8 cellular contexts compared by ENCODE assay signal in the genomic region with DNA sequence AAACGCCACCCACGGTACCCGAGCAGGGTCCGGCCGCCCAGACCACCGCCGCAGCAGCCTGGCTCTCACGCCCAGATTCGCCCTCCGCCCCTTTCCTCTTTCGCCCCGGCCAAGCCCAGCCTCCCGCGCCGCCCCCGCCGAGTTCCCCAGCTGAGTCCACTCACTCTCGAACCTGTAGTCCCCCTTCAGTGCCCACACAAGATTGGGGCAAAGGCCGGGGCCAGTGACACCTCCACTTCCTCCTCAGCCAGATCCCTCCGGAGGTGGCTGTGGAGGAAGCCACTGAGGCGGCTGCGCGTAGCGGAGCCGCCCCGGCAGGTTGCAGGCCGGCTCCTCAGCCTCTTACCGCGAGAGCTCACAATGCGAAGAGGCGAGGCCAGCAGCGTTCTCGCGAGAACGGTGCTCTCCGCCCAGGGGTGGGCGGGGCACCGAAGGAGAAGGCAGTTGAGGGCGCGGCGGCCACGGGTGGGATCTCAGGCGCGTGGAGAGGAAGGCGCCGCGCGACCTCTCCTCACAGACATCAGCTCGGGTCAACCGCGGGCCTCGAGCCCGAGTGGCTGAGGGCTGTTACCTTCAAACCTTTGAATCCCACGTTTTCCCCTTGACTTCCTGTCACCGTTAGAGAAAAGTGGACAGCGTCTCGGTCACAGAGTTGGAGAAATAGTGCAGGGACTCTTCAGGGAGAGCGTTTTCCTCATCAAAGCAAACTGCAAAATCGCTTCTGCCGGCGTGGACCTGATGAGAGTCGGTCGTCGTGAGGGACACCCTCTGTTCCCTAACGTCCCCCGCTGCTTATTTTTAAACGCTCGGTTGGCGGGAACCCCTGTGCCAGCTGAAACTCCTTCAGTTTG. TPM values are rescaled to one million over a fixed set of nuclear protein-coding genes. Genes with fewer than 3 reads are reported as not detected.
DNase-seq lines count a peak whose midpoint lies in the region; ATAC-seq, FAIRE-seq and TF ChIP-seq lines count a peak whose summit lies in the region.

A gene (minus strand): TSS at position 295 of the 851 bp plus-strand sequence. CDS start 18,098 bp downstream, outside the sequence.

- H3K27me3 ChIP-seq in GM06990 (replicated peaks; ENCODE audit: control insufficient read depth, insufficient read depth, low read length) (no peaks in the 10 kb centered on the region), neutrophil (peaks cover 8% of the 10 kb centered on the region)

- CTCF ChIA-PET in activated naive CD4-positive, alpha-beta T cell treated with anti-CD3 and anti-CD28 coated beads for 36 hours (lab: Charles Lee), result interaction anchor here (0.8 to 3.4 kb wide), 3 partner anchors 15 to 204 kb away, joined by 3 to 20 read pairs (median 3); no protein-coding TSS in a partner anchor

- H3K9me3 Mint-ChIP-seq in activated naive CD4-positive, alpha-beta T cell treated with anti-CD3 and anti-CD28 coated beads for 36 hours, result no peaks in the 10 kb centered on the region

- no peak for FAIRE-seq in frontal cortex (lab: Jason Lieb, UNC)

- H3K27me3 Mint-ChIP-seq in activated naive CD4-positive, alpha-beta T cell treated with anti-CD3 and anti-CD28 coated beads for 36 hours (ENCODE audit: low read depth), result no peaks in the 10 kb centered on the region

- peaks cover 50 to 51% of the 10 kb centered on the region in 2 experiments for H3K4me1 ChIP-seq in neutrophil (ENCODE audit: control insufficient read depth in 1 of 2, insufficient read depth in 1 of 2, low read depth in 1 of 2, low read length in 1 of 2)

- no peaks in the 10 kb centered on the region for H3K9me3 ChIP-seq in neutrophil

- TF ChIP-seq POLR2A in NB4 (IDR thresholded peaks at IDR 0.05; ENCODE audit: extremely low read depth, insufficient read length), result peak; percentile 97

- H3K4me1 Mint-ChIP-seq in activated naive CD4-positive, alpha-beta T cell treated with anti-CD3 and anti-CD28 coated beads for 36 hours (ENCODE audit: low read depth), result peaks cover 33% of the 10 kb centered on the region

- peaks cover 11% of the 10 kb centered on the region for H3K36me3 Mint-ChIP-seq in activated naive CD4-positive, alpha-beta T cell treated with anti-CD3 and anti-CD28 coated beads for 36 hours (ENCODE audit: low read depth)

- H3K4me3 Mint-ChIP-seq in activated naive CD4-positive, alpha-beta T cell treated with anti-CD3 and anti-CD28 coated beads for 36 hours, result peak within 1 kb of the TSS; percentile 99

- peak within 1 kb of the TSS; percentile 97 for H3K4me3 ChIP-seq in GM06990 (replicated peaks; ENCODE audit: low read depth, low read length)
- H3K4me3 ChIP-seq in NB4 (ENCODE audit: low read depth, low read length), result peak within 1 kb of the TSS; percentile 88
- H3K4me3 ChIP-seq in neutrophil (ENCODE audit: low read depth in 1 of 2, low read length in 1 of 2), result peak within 1 kb of the TSS; percentile 80 to 94

- intact Hi-C loops in activated naive CD4-positive, alpha-beta T cell treated with anti-CD3 and anti-CD28 coated beads for 36 hours (cut with micrococcal nuclease), result loop anchor here (1.0 to 2.0 kb wide), 7 partner anchors 34 to 406 kb away; a partner anchor contains a TSS

- TF ChIP-seq CTCF in GM06990 (IDR thresholded peaks at IDR 0.05; ENCODE audit: insufficient read depth, low read length, poor library complexity, severe bottlenecking), result no peak
- no peak for TF ChIP-seq CTCF in NB4 (IDR thresholded peaks at IDR 0.05; ENCODE audit: low read depth, low read length)
- peak; percentile 40 for TF ChIP-seq CTCF in neutrophil (IDR thresholded peaks at IDR 0.05)
- no peak for TF ChIP-seq CTCF in subcutaneous adipose tissue (IDR thresholded peaks at IDR 0.05; ENCODE audit: low read depth)

- H3K27ac Mint-ChIP-seq in activated naive CD4-positive, alpha-beta T cell treated with anti-CD3 and anti-CD28 coated beads for 36 hours, result peak within 1 kb of the TSS; percentile 96

- H3K36me3 ChIP-seq in GM06990 (ENCODE audit: control insufficient read depth, insufficient read depth, low read length) (no peaks in the 10 kb centered on the region), neutrophil (no peaks in the 10 kb centered on the region)

- peak within 1 kb of the TSS; percentile 92 for H3K27ac ChIP-seq in neutrophil

- ATAC-seq in HG02571 (IDR thresholded peaks at IDR 0.05; ENCODE audit: unreplicated experiment), result peak; percentile 90

- DNase-seq in GM06990 (ENCODE audit: extremely low read depth, insufficient read length) (peak; percentile 97), NB4 (ENCODE audit: low read depth) (peak; percentile 94), SK-N-DZ (ENCODE audit: low spot score) (peak; percentile 95), frontal cortex (ENCODE audit: low spot score in 2 of 2) (peak; percentile 74 to 90)
- DNase-seq in activated naive CD4-positive, alpha-beta T cell treated with anti-CD3 and anti-CD28 coated beads for 36 hours, result peak; percentile 94

RNA-seq across cellular contexts. Expression of the gene that starts here (rescaled TPM):
- polyA plus RNA-seq in SK-N-DZ (2014; cell fraction: cytosol; rRNA removed), result 30.4 and 37.6 TPM in 2 replicates
- 19.4 and 26.9 TPM in 2 replicates for polyA plus RNA-seq in SK-N-DZ (2014; cell fraction: nucleus; rRNA removed)
- total RNA-seq in activated naive CD4-positive, alpha-beta T cell treated with anti-CD3 and anti-CD28 coated beads for 36 hours, result 10 to 100 TPM; 20.9 to 21.0 TPM
- total RNA-seq in frontal cortex (271 TPM), subcutaneous adipose tissue (10 to 100 TPM; 21.5 to 28.4 (median 25.6) TPM)

Comparison
In these comparisons a context has a peak if more than half of its experiments do, and no peak if none do; other contexts are left out.
1. Peak in every context shown above with its lines: DNase-seq, ATAC-seq, H3K4me3 ChIP-seq and H3K27ac ChIP-seq.